In genomic region chr19:15911599-15912237, GRCh38 we compare ENCODE assay signal across 1 cellular context.
TF ChIP-seq lines count a peak whose summit lies in the region.

No MANE protein-coding gene starts in this region.

TF ChIP-seq in HepG2, 621 proteins besides CTCF, POLR2A, EP300 and RAD21:
- TF ChIP-seq PBX2 (CRISPR knock-in tag; IDR thresholded peaks at IDR 0.05), result no peak
- TF ChIP-seq ZNF556 (CRISPR knock-in tag; IDR thresholded peaks at IDR 0.05; ENCODE audit: borderline replicate concordance), result no peak
- no peak for TF ChIP-seq ZNF430 (CRISPR knock-in tag; IDR thresholded peaks at IDR 0.05)
- TF ChIP-seq, protein P1, sequence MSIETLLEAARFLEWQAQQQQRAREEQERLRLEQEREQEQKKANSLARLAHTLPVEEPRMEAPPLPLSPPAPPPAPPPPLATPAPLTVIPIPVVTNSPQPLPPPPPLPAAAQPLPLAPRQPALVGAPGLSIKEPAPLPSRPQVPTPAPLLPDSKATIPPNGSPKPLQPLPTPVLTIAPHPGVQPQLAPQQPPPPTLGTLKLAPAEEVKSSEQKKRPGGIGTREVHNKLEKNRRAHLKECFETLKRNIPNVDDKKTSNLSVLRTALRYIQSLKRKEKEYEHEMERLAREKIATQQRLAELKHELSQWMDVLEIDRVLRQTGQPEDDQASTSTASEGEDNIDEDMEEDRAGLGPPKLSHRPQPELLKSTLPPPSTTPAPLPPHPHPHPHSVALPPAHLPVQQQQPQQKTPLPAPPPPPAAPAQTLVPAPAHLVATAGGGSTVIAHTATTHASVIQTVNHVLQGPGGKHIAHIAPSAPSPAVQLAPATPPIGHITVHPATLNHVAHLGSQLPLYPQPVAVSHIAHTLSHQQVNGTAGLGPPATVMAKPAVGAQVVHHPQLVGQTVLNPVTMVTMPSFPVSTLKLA (IDR thresholded peaks at IDR 0.05), result no peak
- TF ChIP-seq SUZ12 (IDR thresholded peaks at IDR 0.05; ENCODE audit: low read depth, low read length), result no peak
- no peak for TF ChIP-seq ZBTB49 (CRISPR knock-in tag; IDR thresholded peaks at IDR 0.05; ENCODE audit: borderline replicate concordance)
- no peak for TF ChIP-seq NFKBIZ (CRISPR knock-in tag; IDR thresholded peaks at IDR 0.05)
- TF ChIP-seq ZNF790 (CRISPR knock-in tag; IDR thresholded peaks at IDR 0.05; ENCODE audit: borderline replicate concordance), result no peak
- TF ChIP-seq MED13 (CRISPR knock-in tag; IDR thresholded peaks at IDR 0.05), result no peak
- no peak for TF ChIP-seq PLRG1 (conservative IDR thresholded peaks at IDR 0.05)
- TF ChIP-seq ZNF850 (CRISPR knock-in tag; conservative IDR thresholded peaks at IDR 0.05), result no peak
- no peak for TF ChIP-seq ZNF660 (CRISPR knock-in tag; IDR thresholded peaks at IDR 0.05; ENCODE audit: borderline replicate concordance, low read depth)
- no peak for TF ChIP-seq ZBTB42 (CRISPR knock-in tag; IDR thresholded peaks at IDR 0.05)
- TF ChIP-seq, protein P2, sequence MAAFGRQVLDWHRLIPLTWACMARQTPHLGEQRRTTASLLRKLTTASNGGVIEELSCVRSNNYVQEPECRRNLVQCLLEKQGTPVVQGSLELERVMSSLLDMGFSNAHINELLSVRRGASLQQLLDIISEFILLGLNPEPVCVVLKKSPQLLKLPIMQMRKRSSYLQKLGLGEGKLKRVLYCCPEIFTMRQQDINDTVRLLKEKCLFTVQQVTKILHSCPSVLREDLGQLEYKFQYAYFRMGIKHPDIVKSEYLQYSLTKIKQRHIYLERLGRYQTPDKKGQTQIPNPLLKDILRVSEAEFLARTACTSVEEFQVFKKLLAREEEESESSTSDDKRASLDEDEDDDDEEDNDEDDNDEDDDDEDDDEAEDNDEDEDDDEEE (CRISPR knock-in tag; IDR thresholded peaks at IDR 0.05), result no peak
- TF ChIP-seq ZNF296 (CRISPR knock-in tag; conservative IDR thresholded peaks at IDR 0.05), result no peak
